In genomic region chr17:68052810-68053209, GRCh38 we compare ENCODE assay signal across 2 cellular contexts.
TF ChIP-seq lines count a peak whose summit lies in the region.

No MANE protein-coding gene starts in this region.

TF ChIP-seq in IMR-90, 13 proteins besides CTCF, POLR2A, EP300 and RAD21:
- TF ChIP-seq USF2 (IDR thresholded peaks at IDR 0.05; ENCODE audit: low read depth, low read length) (no peak), RFX5 (IDR thresholded peaks at IDR 0.05; ENCODE audit: low read depth, low read length) (no peak), MAFK (IDR thresholded peaks at IDR 0.05; ENCODE audit: low read depth, low read length) (no peak), BHLHE40 (IDR thresholded peaks at IDR 0.05; ENCODE audit: low read depth, low read length) (no peak), FOS (IDR thresholded peaks at IDR 0.05; ENCODE audit: low read depth, low read length) (no peak), SMC3 (IDR thresholded peaks at IDR 0.05; ENCODE audit: low read depth, low read length) (no peak), NFE2L2 (IDR thresholded peaks at IDR 0.05; ENCODE audit: low read depth, low read length) (no peak), MXI1 (IDR thresholded peaks at IDR 0.05; ENCODE audit: borderline replicate concordance, low read depth, low read length) (no peak), MAZ (IDR thresholded peaks at IDR 0.05; ENCODE audit: borderline replicate concordance, low read depth, low read length) (no peak), CHD1 (IDR thresholded peaks at IDR 0.05; ENCODE audit: low read depth, low read length) (no peak), CEBPB (IDR thresholded peaks at IDR 0.05; ENCODE audit: low read depth, low read length) (no peak), ELK1 (IDR thresholded peaks at IDR 0.05; ENCODE audit: borderline replicate concordance, low read depth, low read length) (no peak), RCOR1 (IDR thresholded peaks at IDR 0.05; ENCODE audit: insufficient replicate concordance, low read length) (no peak)

TF ChIP-seq in H1, 55 proteins besides CTCF, POLR2A, EP300 and RAD21:
- TF ChIP-seq YY1 (IDR thresholded peaks at IDR 0.05; ENCODE audit: low read depth, low read length) (no peak), POU5F1 (IDR thresholded peaks at IDR 0.05; ENCODE audit: low read depth, low read length) (no peak), KDM1A (IDR thresholded peaks at IDR 0.05; ENCODE audit: borderline replicate concordance, low read length) (no peak), CEBPB (IDR thresholded peaks at IDR 0.05; ENCODE audit: low read depth, low read length) (no peak), NANOG (IDR thresholded peaks at IDR 0.05; ENCODE audit: insufficient read depth, low read depth, low read length, poor library complexity, severe bottlenecking) (no peak), TCF12 (IDR thresholded peaks at IDR 0.05; ENCODE audit: low read depth, low read length) (no peak), HDAC6 (IDR thresholded peaks at IDR 0.05; ENCODE audit: low read depth, low read length) (no peak), RBBP5 (IDR thresholded peaks at IDR 0.05; ENCODE audit: borderline replicate concordance, low read depth, low read length) (no peak), GABPA (IDR thresholded peaks at IDR 0.05; ENCODE audit: borderline replicate concordance, insufficient read depth, low read length) (no peak), BRCA1 (IDR thresholded peaks at IDR 0.05; ENCODE audit: low read depth, low read length) (no peak), CHD2 (IDR thresholded peaks at IDR 0.05; ENCODE audit: low read length) (no peak), ASH2L (IDR thresholded peaks at IDR 0.05; ENCODE audit: low read length) (no peak)
TF ChIP-seq in H1: peak in this region for 0.
